Comparison of ENCODE assay signal across 12 cellular contexts in genomic region chr11:61406067-61406466, GRCh38.
"Had no signal": no experiment of that assay in that cellular context is flagged by ENCODE, and none has a peak within 500 bp of the region (broad histone marks: within the 10 kb centered on the region; RNA-seq: fewer than 3 reads in every experiment).

No MANE protein-coding gene starts in this region.

- H3K27ac ChIP-seq: pancreas had no signal

- H3K27me3 ChIP-seq: pancreas, transverse colon had no signal

- H3K4me1 ChIP-seq: pancreas, transverse colon had no signal

- H3K4me3 ChIP-seq: pancreas, transverse colon had no signal

- H3K9me3 ChIP-seq: pancreas, transverse colon had no signal

- DNase-seq: activated CD4-positive, alpha-beta T cell treated with anti-CD3 and anti-CD28 coated beads, Interleukin-2, amount 10 ng/mL, durations not matched to agents 24 days and 14 days; activated CD4-positive, CD25-positive, alpha-beta regulatory T cell; activated CD8-positive, alpha-beta memory T cell treated with anti-CD3 and anti-CD28 coated beads, Interleukin-2, amount 50 U/mL, for 48 hours; activated naive CD4-positive, alpha-beta T cell treated with Interleukin-2 at 50 U/mL for 16 hours; central memory CD4-positive, alpha-beta T cell; cortex of kidney; effector memory CD4-positive, alpha-beta T cell; islet precursor cell; naive B cell; pancreas; stimulated activated naive B cell treated with anti-CD40 and anti-IgM and Interleukin-4, amounts not matched to agents 10 μg/mL and 1 μg/mL and 100 μg/mL, for 72 hours; transverse colon had no signal
